1 cellular context compared by ENCODE assay signal in the genomic region with DNA sequence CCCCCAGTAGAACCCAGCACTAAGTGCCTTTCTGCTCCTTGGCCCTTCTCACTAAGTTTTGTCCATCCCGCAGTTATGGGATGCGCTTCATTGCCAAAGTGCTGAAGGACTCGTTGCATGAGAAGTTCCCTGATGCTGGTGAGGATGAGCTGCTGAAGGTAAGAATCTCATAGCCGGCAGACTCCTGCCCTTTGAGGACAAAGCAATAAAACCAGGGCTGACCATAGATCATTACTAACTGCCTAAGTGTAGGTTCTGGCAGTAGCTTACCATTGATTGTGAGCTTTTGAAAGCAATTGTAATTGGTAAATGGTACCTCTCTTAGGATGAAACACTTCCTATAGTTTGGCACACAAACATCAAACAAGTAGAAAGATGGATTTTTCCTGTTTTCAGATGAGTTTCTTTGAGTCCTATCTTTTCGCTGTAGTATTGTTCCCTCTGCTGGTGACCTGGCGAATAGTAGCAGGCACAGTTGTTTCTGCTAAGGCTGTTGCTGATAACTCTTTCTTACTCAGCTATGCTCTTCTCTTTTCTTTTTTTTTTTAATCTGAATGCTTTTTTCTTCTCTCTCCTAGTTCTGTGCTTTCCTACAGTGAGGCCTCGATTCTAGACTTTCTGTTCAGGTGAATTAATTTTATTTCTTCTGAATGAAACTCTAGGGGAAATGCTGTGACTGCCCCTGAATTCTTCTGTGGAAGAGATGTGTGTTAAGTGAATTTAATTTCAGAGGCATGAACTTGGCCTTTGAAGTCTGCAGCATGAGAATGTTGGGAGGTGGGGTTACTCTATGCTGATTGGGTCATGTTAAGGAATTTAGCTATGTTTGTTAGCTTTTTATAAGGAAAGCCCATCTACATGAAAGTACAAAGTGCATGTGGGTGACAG.
TF ChIP-seq lines count a peak whose summit lies in the region.

No MANE protein-coding gene starts in this region.

TF ChIP-seq in GM23338, 12 proteins besides CTCF, POLR2A, EP300 and RAD21 (continued from another document):
- TF ChIP-seq ZNF462 (CRISPR knock-in tag; IDR thresholded peaks at IDR 0.05): no peak
- no peak for TF ChIP-seq JUNB (IDR thresholded peaks at IDR 0.05; ENCODE audit: unreplicated experiment)
- TF ChIP-seq, protein P1, sequence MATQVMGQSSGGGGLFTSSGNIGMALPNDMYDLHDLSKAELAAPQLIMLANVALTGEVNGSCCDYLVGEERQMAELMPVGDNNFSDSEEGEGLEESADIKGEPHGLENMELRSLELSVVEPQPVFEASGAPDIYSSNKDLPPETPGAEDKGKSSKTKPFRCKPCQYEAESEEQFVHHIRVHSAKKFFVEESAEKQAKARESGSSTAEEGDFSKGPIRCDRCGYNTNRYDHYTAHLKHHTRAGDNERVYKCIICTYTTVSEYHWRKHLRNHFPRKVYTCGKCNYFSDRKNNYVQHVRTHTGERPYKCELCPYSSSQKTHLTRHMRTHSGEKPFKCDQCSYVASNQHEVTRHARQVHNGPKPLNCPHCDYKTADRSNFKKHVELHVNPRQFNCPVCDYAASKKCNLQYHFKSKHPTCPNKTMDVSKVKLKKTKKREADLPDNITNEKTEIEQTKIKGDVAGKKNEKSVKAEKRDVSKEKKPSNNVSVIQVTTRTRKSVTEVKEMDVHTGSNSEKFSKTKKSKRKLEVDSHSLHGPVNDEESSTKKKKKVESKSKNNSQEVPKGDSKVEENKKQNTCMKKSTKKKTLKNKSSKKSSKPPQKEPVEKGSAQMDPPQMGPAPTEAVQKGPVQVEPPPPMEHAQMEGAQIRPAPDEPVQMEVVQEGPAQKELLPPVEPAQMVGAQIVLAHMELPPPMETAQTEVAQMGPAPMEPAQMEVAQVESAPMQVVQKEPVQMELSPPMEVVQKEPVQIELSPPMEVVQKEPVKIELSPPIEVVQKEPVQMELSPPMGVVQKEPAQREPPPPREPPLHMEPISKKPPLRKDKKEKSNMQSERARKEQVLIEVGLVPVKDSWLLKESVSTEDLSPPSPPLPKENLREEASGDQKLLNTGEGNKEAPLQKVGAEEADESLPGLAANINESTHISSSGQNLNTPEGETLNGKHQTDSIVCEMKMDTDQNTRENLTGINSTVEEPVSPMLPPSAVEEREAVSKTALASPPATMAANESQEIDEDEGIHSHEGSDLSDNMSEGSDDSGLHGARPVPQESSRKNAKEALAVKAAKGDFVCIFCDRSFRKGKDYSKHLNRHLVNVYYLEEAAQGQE (IDR thresholded peaks at IDR 0.05; ENCODE audit: unreplicated experiment): no peak
- no peak for TF ChIP-seq NANOG (IDR thresholded peaks at IDR 0.05; ENCODE audit: borderline replicate concordance)
- TF ChIP-seq CREB1 (CRISPR knock-in tag; IDR thresholded peaks at IDR 0.05; ENCODE audit: low read depth): no peak
- no peak for TF ChIP-seq POLR2AphosphoS5 (IDR thresholded peaks at IDR 0.05; ENCODE audit: low read depth)
- TF ChIP-seq, protein P2, sequence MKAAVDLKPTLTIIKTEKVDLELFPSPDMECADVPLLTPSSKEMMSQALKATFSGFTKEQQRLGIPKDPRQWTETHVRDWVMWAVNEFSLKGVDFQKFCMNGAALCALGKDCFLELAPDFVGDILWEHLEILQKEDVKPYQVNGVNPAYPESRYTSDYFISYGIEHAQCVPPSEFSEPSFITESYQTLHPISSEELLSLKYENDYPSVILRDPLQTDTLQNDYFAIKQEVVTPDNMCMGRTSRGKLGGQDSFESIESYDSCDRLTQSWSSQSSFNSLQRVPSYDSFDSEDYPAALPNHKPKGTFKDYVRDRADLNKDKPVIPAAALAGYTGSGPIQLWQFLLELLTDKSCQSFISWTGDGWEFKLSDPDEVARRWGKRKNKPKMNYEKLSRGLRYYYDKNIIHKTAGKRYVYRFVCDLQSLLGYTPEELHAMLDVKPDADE (IDR thresholded peaks at IDR 0.05): no peak
